8 cellular contexts compared by ENCODE assay signal in the genomic region with DNA sequence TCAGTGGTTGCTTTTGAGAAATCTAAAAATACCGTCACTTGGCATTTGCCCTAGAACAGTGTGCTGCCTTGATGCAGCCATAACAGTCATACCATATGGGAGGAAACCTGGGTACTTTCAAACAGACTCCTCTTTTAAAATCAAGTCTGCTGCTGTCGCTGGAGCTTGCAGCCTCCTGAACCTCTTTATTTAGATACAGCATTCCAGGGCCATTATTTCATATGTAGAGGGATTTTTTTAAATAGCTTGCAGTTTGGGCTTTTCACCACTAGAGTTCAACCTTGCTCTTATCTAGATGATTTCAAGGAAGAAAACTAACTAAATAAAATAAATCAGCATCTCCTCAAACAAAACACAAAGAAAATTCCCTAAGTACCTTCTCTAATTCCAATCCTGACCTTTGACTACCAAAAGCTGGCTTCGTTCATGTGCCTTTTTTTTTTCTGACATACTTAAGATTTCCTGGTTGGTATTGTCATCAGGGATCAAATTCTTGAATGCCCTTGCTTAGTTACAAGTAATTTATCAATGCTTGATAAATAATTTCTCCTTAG.
DNase-seq lines count a peak whose midpoint lies in the region; ATAC-seq, FAIRE-seq and TF ChIP-seq lines count a peak whose summit lies in the region.

No MANE protein-coding gene starts in this region.

- no peaks in the 10 kb centered on the region for H3K4me1 ChIP-seq in astrocyte (ENCODE audit: insufficient read depth, low read length)

- H3K9ac ChIP-seq in astrocyte (ENCODE audit: low read length) = no peak overlapping the region

- no peaks in the 10 kb centered on the region for H3K9me3 Mint-ChIP-seq in astrocyte (ENCODE audit: unreplicated experiment)
- no peaks in the 10 kb centered on the region for H3K9me3 Mint-ChIP-seq in T-cell

- H3K79me2 ChIP-seq in astrocyte (ENCODE audit: insufficient read depth, low read length) = no peaks in the 10 kb centered on the region

- peaks cover 3% of the 10 kb centered on the region for H3K4me1 Mint-ChIP-seq in astrocyte (ENCODE audit: low read depth, unreplicated experiment)
- no peaks in the 10 kb centered on the region for H3K4me1 Mint-ChIP-seq in T-cell

- H3K27me3 Mint-ChIP-seq in astrocyte (ENCODE audit: low read depth, unreplicated experiment) (peaks cover 2% of the 10 kb centered on the region), T-cell (peaks cover 7 to 11% of the 10 kb centered on the region in 2 donors)

- CTCF ChIA-PET in T-cell (lab: Charles Lee) = interaction anchor here (0.6 to 1.8 kb wide), 9 partner anchors 8 to 1786 kb away, joined by 3 to 11 read pairs (median 5); no protein-coding TSS in a partner anchor

- TF ChIP-seq CTCF in astrocyte (IDR thresholded peaks at IDR 0.05; ENCODE audit: insufficient read depth, low read depth, low read length) = peak; percentile 81

- H4K20me1 ChIP-seq in astrocyte (ENCODE audit: insufficient read depth, low read length) = no peaks in the 10 kb centered on the region

- H3K27ac Mint-ChIP-seq in astrocyte (ENCODE audit: unreplicated experiment) (no peak overlapping the region), T-cell (no peak overlapping the region)

- H3K9me3 ChIP-seq in astrocyte (ENCODE audit: insufficient read depth, low read depth, low read length) = no peaks in the 10 kb centered on the region

- no peak overlapping the region for H3K4me2 ChIP-seq in astrocyte (ENCODE audit: low read length)

- H3K27me3 ChIP-seq in astrocyte (ENCODE audit: insufficient read depth, low read length) = no peaks in the 10 kb centered on the region

- H3K4me3 ChIP-seq in astrocyte (ENCODE audit: insufficient read depth, low read depth, low read length) = no peak overlapping the region

- POLR2A ChIA-PET in T-cell (lab: Charles Lee) = no interaction called here

- no peaks in the 10 kb centered on the region for H3K36me3 ChIP-seq in astrocyte (ENCODE audit: insufficient read depth, low read length)

- DNase-seq in GM03348 (ENCODE audit: low spot score) = peak; percentile 48
- peak; percentile 61 to 65 for DNase-seq in Kasumi-1 (lab: John Stamatoyannopoulos, UW)
- DNase-seq in astrocyte (ENCODE audit: low read depth) = peak; percentile 49
- peak; percentile 66 for DNase-seq in left kidney (ENCODE audit: low read depth, low spot score)
- no peak for DNase-seq in T-cell
- DNase-seq in NCI-H1436 treated with DMSO at 0.1 percent for 48 hours (lab: John Stamatoyannopoulos, UW) = no peak

- H3K36me3 Mint-ChIP-seq in astrocyte (ENCODE audit: low read depth, unreplicated experiment) = no peaks in the 10 kb centered on the region
- H3K36me3 Mint-ChIP-seq in T-cell = no peaks in the 10 kb centered on the region

- H2AFZ ChIP-seq in astrocyte (ENCODE audit: low read depth, low read length) = no peak overlapping the region

- ATAC-seq in T-cell (replicated peaks in 1 of 4) = no peak
- no peak for ATAC-seq in GM21786 (IDR thresholded peaks at IDR 0.05; ENCODE audit: unreplicated experiment)
- ATAC-seq in HG03097 (IDR thresholded peaks at IDR 0.05; ENCODE audit: low FRiP score, unreplicated experiment) = no peak

- no peak for FAIRE-seq in astrocyte (lab: Jason Lieb, UNC)

- no peak overlapping the region for H3K27ac ChIP-seq in astrocyte (ENCODE audit: low read depth, low read length)

- no peak overlapping the region for H3K4me3 Mint-ChIP-seq in astrocyte (ENCODE audit: unreplicated experiment)
- no peak overlapping the region for H3K4me3 Mint-ChIP-seq in T-cell

Comparison
In these comparisons a context has a peak if more than half of its experiments do, and no peak if none do; other contexts are left out.
1. DNase-seq: peak in GM03348 (single experiment), Kasumi-1 (2 of 2), astrocyte (single experiment) and left kidney (single experiment); none in T-cell (0 of 34) and NCI-H1436 treated with DMSO at 0.1 percent for 48 hours (single experiment).